5 cellular contexts compared by ENCODE assay signal in genomic region chr3:74739242-74739641, GRCh38.
"Had no signal": no experiment of that assay in that cellular context is flagged by ENCODE, and none has a peak within 500 bp of the region (broad histone marks: within the 10 kb centered on the region; RNA-seq: fewer than 3 reads in every experiment).

No MANE protein-coding gene starts in this region.

- H3K27ac ChIP-seq: HL-60 had no signal

- H2AFZ ChIP-seq: GM23338 had no signal

- H3K4me2 ChIP-seq: GM23338 had no signal

- ATAC-seq: GM23338, HepG2 had no signal

- H3K4me3 ChIP-seq: GM23338 had no signal

- DNase-seq: H9, HCEC 1CT had no signal
